In genomic region chr3:62559831-62560445, GRCh38 we compare ENCODE assay signal across 8 cellular contexts.
DNase-seq lines count a peak whose midpoint lies in the region; ATAC-seq and TF ChIP-seq lines count a peak whose summit lies in the region.

No MANE protein-coding gene starts in this region.

- 8% methylated on average over 2 of the region's 2 CpGs for WGBS in esophagus muscularis mucosa

- no peak for TF ChIP-seq EP300 in esophagus muscularis mucosa (IDR thresholded peaks at IDR 0.05)

- H3K4me2 ChIP-seq in OCI-LY3 (ENCODE audit: low read length) = no peak overlapping the region

- no peak overlapping the region for H3K9ac ChIP-seq in OCI-LY3 (ENCODE audit: low read length)

- no peak overlapping the region for H3K27ac ChIP-seq in OCI-LY3 (ENCODE audit: low read length)
- H3K27ac ChIP-seq in esophagus muscularis mucosa (replicated peaks in 1 of 4) = no peak overlapping the region

- no peaks in the 10 kb centered on the region for H3K79me2 ChIP-seq in OCI-LY3 (ENCODE audit: low read length)

- no peaks in the 10 kb centered on the region for H4K20me1 ChIP-seq in OCI-LY3 (ENCODE audit: insufficient read depth, low read length)

- no peak for ATAC-seq in activated CD4-positive, CD25-positive, alpha-beta regulatory T cell treated with anti-CD3 and anti-CD28 coated beads, Interleukin-2, amount 50 U/mL, for 24 hours
- no peak for ATAC-seq in GM21526 (IDR thresholded peaks at IDR 0.05; ENCODE audit: low FRiP score, unreplicated experiment)

- TF ChIP-seq CTCF in OCI-LY3 (IDR thresholded peaks at IDR 0.05; ENCODE audit: low read depth, low read length) (peak; percentile 63), esophagus muscularis mucosa (IDR thresholded peaks at IDR 0.05) (no peak)

- DNase-seq in DMS53 (lab: John Stamatoyannopoulos, UW) (peak; percentile 23), DMS53 treated with DMSO at 0.1 percent for 48 hours (lab: John Stamatoyannopoulos, UW; ENCODE audit: unreplicated experiment) (no peak), esophagus muscularis mucosa (ENCODE audit: extremely low spot score) (peak; percentile 8), renal cortical epithelial cell (ENCODE audit: low read depth) (peak; percentile 64), MG63 (no peak)

- no peaks in the 10 kb centered on the region for H3K9me3 ChIP-seq in OCI-LY3 (ENCODE audit: insufficient read depth, low read length)
- no peaks in the 10 kb centered on the region for H3K9me3 ChIP-seq in esophagus muscularis mucosa
- H3K9me3 ChIP-seq in MG63 = no peaks in the 10 kb centered on the region

- no peak overlapping the region for H3K4me3 ChIP-seq in OCI-LY3 (ENCODE audit: low read length)
- no peak overlapping the region for H3K4me3 ChIP-seq in esophagus muscularis mucosa
- no peak overlapping the region for H3K4me3 ChIP-seq in MG63

- H3K36me3 ChIP-seq in OCI-LY3 (replicated peaks; ENCODE audit: low read depth, low read length) (no peaks in the 10 kb centered on the region), esophagus muscularis mucosa (no peaks in the 10 kb centered on the region), MG63 (no peaks in the 10 kb centered on the region)

- H3K27me3 ChIP-seq in OCI-LY3 (ENCODE audit: low read depth, low read length) = peaks cover 13% of the 10 kb centered on the region; the same call in 1 of the 2 replicates
- no peaks in the 10 kb centered on the region for H3K27me3 ChIP-seq in esophagus muscularis mucosa
- no peaks in the 10 kb centered on the region for H3K27me3 ChIP-seq in MG63

- intact Hi-C loops in esophagus muscularis mucosa (cut with DNase I) = no loop called here

- no peak for TF ChIP-seq POLR2A in esophagus muscularis mucosa (IDR thresholded peaks at IDR 0.05; ENCODE audit: low read depth)

- H3K4me1 ChIP-seq in OCI-LY3 (ENCODE audit: low read length) = no peaks in the 10 kb centered on the region
- no peaks in the 10 kb centered on the region for H3K4me1 ChIP-seq in esophagus muscularis mucosa

- no peak overlapping the region for H2AFZ ChIP-seq in OCI-LY3 (ENCODE audit: low read depth, low read length)

Comparison
In these comparisons a context has a peak if more than half of its experiments do, and no peak if none do; other contexts are left out.
1. DNase-seq: peak in DMS53 (single experiment), esophagus muscularis mucosa (single experiment) and renal cortical epithelial cell (single experiment); none in DMS53 treated with DMSO at 0.1 percent for 48 hours (single experiment) and MG63 (single experiment).